20 cellular contexts compared by ENCODE assay signal in the genomic region with DNA sequence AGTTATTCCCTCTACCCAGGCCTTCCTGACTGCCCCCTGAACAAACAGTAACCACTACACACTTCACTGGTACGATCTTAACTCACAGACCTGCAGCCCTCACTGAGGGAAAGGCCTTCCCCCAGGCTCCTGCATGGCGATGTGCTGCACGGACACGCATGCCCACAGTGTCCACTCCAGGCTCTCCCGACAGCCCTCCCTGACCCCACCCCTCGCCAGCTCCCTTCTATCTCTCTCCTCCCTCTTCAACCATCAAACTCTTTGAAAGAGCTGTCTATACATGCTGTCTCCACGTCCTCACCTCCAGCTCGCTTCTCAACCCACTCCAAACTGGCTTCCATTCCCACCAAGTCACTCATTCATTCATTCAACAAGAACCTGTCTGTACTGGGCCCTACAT.
"Had no signal": no experiment of that assay in that cellular context is flagged by ENCODE, and none has a peak within 500 bp of the region (broad histone marks: within the 10 kb centered on the region; RNA-seq: fewer than 3 reads in every experiment).

No MANE protein-coding gene starts in this region.

- H3K36me3 Mint-ChIP-seq: activated naive CD8-positive, alpha-beta T cell treated with anti-CD3 and anti-CD28 coated beads for 36 hours; memory B cell; natural killer cell had no signal

- H3K27ac Mint-ChIP-seq: activated naive CD8-positive, alpha-beta T cell treated with anti-CD3 and anti-CD28 coated beads for 36 hours; memory B cell; natural killer cell; stimulated activated naive CD8-positive, alpha-beta T cell treated with anti-CD3 and anti-CD28 coated beads, Interleukin-15, amount 100 ng/mL, for 72 hours had no signal

- H3K9me3 ChIP-seq: body of pancreas, gastrocnemius medialis, neutrophil, upper lobe of left lung had no signal

- DNase-seq: activated CD4-positive, alpha-beta T cell treated with anti-CD3 and anti-CD28 coated beads, Interleukin-2, amount 50 U/mL, for 4 hours; activated gamma-delta T cell treated with Interleukin-2 at 50 U/mL for 16 hours; activated naive CD8-positive, alpha-beta T cell treated with anti-CD3 and anti-CD28 coated beads for 36 hours; amygdala; body of pancreas; cortex of kidney; effector memory CD4-positive, alpha-beta T cell; gastrocnemius medialis; natural killer cell; posterior cingulate gyrus; T-helper 1 cell; T1000 had no signal

- H3K4me3 Mint-ChIP-seq: activated naive CD8-positive, alpha-beta T cell treated with anti-CD3 and anti-CD28 coated beads for 36 hours; central memory CD8-positive, alpha-beta T cell; memory B cell; natural killer cell; stimulated activated naive CD8-positive, alpha-beta T cell treated with anti-CD3 and anti-CD28 coated beads, Interleukin-15, amount 100 ng/mL, for 72 hours had no signal

- ATAC-seq: body of pancreas; gastrocnemius medialis; natural killer cell; SK-N-SH treated with all-trans-retinoic acid at 6 μM for 48 hours; stimulated activated naive CD8-positive, alpha-beta T cell treated with anti-CD3 and anti-CD28 coated beads, Interleukin-15, amount 100 ng/mL, for 72 hours had no signal

- H3K36me3 ChIP-seq: gastrocnemius medialis, neutrophil, upper lobe of left lung had no signal

- H3K27ac ChIP-seq: body of pancreas, gastrocnemius medialis, neutrophil, upper lobe of left lung, VCaP had no signal

- H3K9me3 Mint-ChIP-seq: activated naive CD8-positive, alpha-beta T cell treated with anti-CD3 and anti-CD28 coated beads for 36 hours; central memory CD8-positive, alpha-beta T cell; memory B cell; natural killer cell; stimulated activated naive CD8-positive, alpha-beta T cell treated with anti-CD3 and anti-CD28 coated beads, Interleukin-15, amount 100 ng/mL, for 72 hours had no signal

- H3K4me3 ChIP-seq: body of pancreas, gastrocnemius medialis, smooth muscle cell, upper lobe of left lung had no signal

- H3K27me3 Mint-ChIP-seq: activated naive CD8-positive, alpha-beta T cell treated with anti-CD3 and anti-CD28 coated beads for 36 hours; central memory CD8-positive, alpha-beta T cell; stimulated activated naive CD8-positive, alpha-beta T cell treated with anti-CD3 and anti-CD28 coated beads, Interleukin-15, amount 100 ng/mL, for 72 hours had no signal
